Comparison of ENCODE assay signal across 8 cellular contexts in genomic region chr6:20403080-20403765, GRCh38. TPM values are rescaled to one million over a fixed set of nuclear protein-coding genes. Genes with fewer than 3 reads are reported as not detected.
DNase-seq lines count a peak whose midpoint lies in the region; ATAC-seq and TF ChIP-seq lines count a peak whose summit lies in the region.

No MANE protein-coding gene starts in this region.

- H3K9me3 Mint-ChIP-seq in chondrocyte (ENCODE audit: low read depth), result no peaks in the 10 kb centered on the region

- H3K4me3 Mint-ChIP-seq in chondrocyte (ENCODE audit: unreplicated experiment), result peak overlapping the region; percentile 90

- intact Hi-C loops in left colon (cut with DNase I, micrococcal nuclease), result loop anchor here in 1 of 2 donors (10.0 kb wide), 1 partner anchor 122 kb away; no protein-coding TSS in a partner anchor

- ATAC-seq in GM18873 (IDR thresholded peaks at IDR 0.05; ENCODE audit: low FRiP score, unreplicated experiment) (peak; percentile 32), HG03135 (IDR thresholded peaks at IDR 0.05; ENCODE audit: unreplicated experiment) (peak; percentile 50), left colon (peak; percentile 57)

- no peak overlapping the region for H3K27ac Mint-ChIP-seq in chondrocyte (ENCODE audit: unreplicated experiment)

- H3K36me3 Mint-ChIP-seq in chondrocyte (ENCODE audit: low read depth), result peaks cover 2% of the 10 kb centered on the region

- peak overlapping the region; percentile 92 for H3K4me3 ChIP-seq in AG09309 (ENCODE audit: control insufficient read depth, low read depth, low read length)

- TF ChIP-seq CTCF in AG09309 (IDR thresholded peaks at IDR 0.05; ENCODE audit: control insufficient read depth, insufficient read depth, low read depth, low read length, missing control alignments) (no peak), chondrocyte (IDR thresholded peaks at IDR 0.05) (peak; percentile 50)

- peaks cover 26% of the 10 kb centered on the region for H3K4me1 Mint-ChIP-seq in chondrocyte (ENCODE audit: low read depth)

- no peaks in the 10 kb centered on the region for H3K27me3 Mint-ChIP-seq in chondrocyte (ENCODE audit: low read depth)

- DNase-seq in AG09309 (ENCODE audit: low read depth), result peak; percentile 17
- peak; percentile 70 to 94 for DNase-seq in NCI-H446 (lab: John Stamatoyannopoulos, UW)
- DNase-seq in activated CD4-positive, alpha-beta T cell treated with anti-CD3 and anti-CD28 coated beads for 24 hours (ENCODE audit: low read depth in 2 of 2), result peak; percentile 78 to 81
- no peak for DNase-seq in chondrocyte (ENCODE audit: low spot score)
- peak; percentile 90 to 94 for DNase-seq in left colon
- DNase-seq in stimulated activated CD4-positive, alpha-beta T cell treated with anti-CD3 and anti-CD28 coated beads, Interleukin-1b, Interleukin-23, amount 100 ng/mL, for 4 hours (ENCODE audit: low read depth in 2 of 2), result peak; percentile 88 to 92

RNA-seq across cellular contexts. Expression of gene E2F3, which starts 1.5 kb away (rescaled TPM):
- 16.8 to 18.3 TPM (median 17.1 TPM) in 3 replicates for total RNA-seq in chondrocyte
- 1 to 10 TPM; 9.1 to 9.5 TPM for total RNA-seq in left colon
